1 cellular context compared by ENCODE assay signal in the genomic region with DNA sequence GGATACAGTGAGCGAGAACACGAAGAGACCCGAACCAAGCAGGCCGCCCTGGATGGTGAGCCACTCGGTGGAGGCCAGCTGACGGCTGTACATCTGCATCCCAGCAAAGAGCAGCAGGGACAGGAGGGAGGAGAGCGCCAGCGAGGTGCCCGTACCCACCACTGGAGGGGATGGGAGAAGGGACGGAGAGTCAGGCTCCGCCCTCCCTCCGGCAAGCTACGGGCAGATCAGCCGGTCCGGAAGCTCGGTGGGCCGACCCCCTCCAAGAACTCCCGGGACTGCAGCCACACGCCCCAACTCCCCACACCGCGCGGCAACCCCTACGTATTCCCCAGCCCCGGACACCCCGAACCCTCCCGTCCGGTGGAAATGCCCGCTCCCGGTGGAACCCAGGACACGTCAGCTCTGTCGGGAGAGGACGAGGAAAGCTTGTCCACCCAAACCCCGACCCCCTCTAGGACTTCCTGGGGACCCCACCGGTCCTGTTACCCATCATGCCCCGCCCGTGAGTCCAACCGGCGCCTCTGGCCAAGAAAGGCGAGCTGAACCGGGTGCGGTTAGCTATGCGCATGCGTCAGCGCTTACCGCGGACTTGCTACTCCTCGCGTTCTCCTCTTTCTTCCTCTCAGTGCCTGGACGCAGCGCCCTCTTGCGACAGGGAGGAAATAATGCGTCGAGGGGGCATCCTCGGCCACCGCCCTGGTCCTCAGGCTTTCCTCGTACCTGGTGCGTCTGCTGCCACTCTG.
TF ChIP-seq lines count a peak whose summit lies in the region.

A gene (minus strand): TSS at position 573 of the 746 bp plus-strand sequence. CDS start 80 bp downstream, at position 493.

TF ChIP-seq in H1, 55 proteins besides CTCF, POLR2A, EP300 and RAD21 (continued from another document):
- 0 out of 2 replicates have a peak, but pooled peaks have one; percentile 35 for TF ChIP-seq JUND (IDR thresholded peaks at IDR 0.05; ENCODE audit: low read length)
- TF ChIP-seq CHD2 (IDR thresholded peaks at IDR 0.05; ENCODE audit: low read length): peak; percentile 47; the same call in 1 of the 2 replicates
- TF ChIP-seq KDM4A (IDR thresholded peaks at IDR 0.05; ENCODE audit: low read depth, low read length, severe bottlenecking): peak; percentile 65
- 0 out of 2 replicates have a peak, but pooled peaks have one; percentile 40 for TF ChIP-seq YY1 (IDR thresholded peaks at IDR 0.05; ENCODE audit: low read depth, low read length)
- TF ChIP-seq GABPA (IDR thresholded peaks at IDR 0.05; ENCODE audit: borderline replicate concordance, insufficient read depth, low read length): peak; percentile 20; the same call in 1 of the 2 replicates
- TF ChIP-seq RBBP5 (IDR thresholded peaks at IDR 0.05; ENCODE audit: borderline replicate concordance, low read depth, low read length): 0 out of 2 replicates have a peak, but pooled peaks have one; percentile 80
- peak; percentile 80 for TF ChIP-seq PHF8 (conservative IDR thresholded peaks at IDR 0.05; ENCODE audit: low read depth, low read length)
- TF ChIP-seq TAF1 (IDR thresholded peaks at IDR 0.05; ENCODE audit: low read depth, low read length): peak; percentile 52
- peak; percentile 55; the same call in 1 of the 2 replicates for TF ChIP-seq SP2 (IDR thresholded peaks at IDR 0.05; ENCODE audit: low read length)
- TF ChIP-seq SAP30 (IDR thresholded peaks at IDR 0.05; ENCODE audit: insufficient read depth, insufficient replicate concordance, low read length): peak; percentile 60
- 0 out of 2 replicates have a peak, but pooled peaks have one; percentile 35 for TF ChIP-seq TCF12 (IDR thresholded peaks at IDR 0.05; ENCODE audit: low read depth, low read length)
- TF ChIP-seq SP4 (IDR thresholded peaks at IDR 0.05; ENCODE audit: low read length): peak; percentile 71; the same call in 1 of the 2 replicates
- TF ChIP-seq, protein P1, sequence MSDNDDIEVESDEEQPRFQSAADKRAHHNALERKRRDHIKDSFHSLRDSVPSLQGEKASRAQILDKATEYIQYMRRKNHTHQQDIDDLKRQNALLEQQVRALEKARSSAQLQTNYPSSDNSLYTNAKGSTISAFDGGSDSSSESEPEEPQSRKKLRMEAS (IDR thresholded peaks at IDR 0.05): peak; percentile 64
- TF ChIP-seq MAFK (IDR thresholded peaks at IDR 0.05; ENCODE audit: low read depth, low read length): no peak
- no peak for TF ChIP-seq TEAD4 (IDR thresholded peaks at IDR 0.05; ENCODE audit: low read depth, low read length)
- TF ChIP-seq, protein P2, sequence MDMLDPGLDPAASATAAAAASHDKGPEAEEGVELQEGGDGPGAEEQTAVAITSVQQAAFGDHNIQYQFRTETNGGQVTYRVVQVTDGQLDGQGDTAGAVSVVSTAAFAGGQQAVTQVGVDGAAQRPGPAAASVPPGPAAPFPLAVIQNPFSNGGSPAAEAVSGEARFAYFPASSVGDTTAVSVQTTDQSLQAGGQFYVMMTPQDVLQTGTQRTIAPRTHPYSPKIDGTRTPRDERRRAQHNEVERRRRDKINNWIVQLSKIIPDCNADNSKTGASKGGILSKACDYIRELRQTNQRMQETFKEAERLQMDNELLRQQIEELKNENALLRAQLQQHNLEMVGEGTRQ (IDR thresholded peaks at IDR 0.05; ENCODE audit: low read length): peak; percentile 10; the same call in 1 of the 2 replicates
- TF ChIP-seq RXRA (IDR thresholded peaks at IDR 0.05; ENCODE audit: insufficient read depth, low read depth, low read length): no peak
